1 cellular context compared by ENCODE assay signal in genomic region chr11:65927904-65928397, GRCh38.
TF ChIP-seq lines count a peak whose summit lies in the region.

No MANE protein-coding gene starts in this region.

TF ChIP-seq in GM12878, 131 proteins besides CTCF, POLR2A, EP300 and RAD21 (continued from another document):
- TF ChIP-seq ZNF687 (IDR thresholded peaks at IDR 0.05) (no peak; the same call in 1 of the 2 replicates), PML (IDR thresholded peaks at IDR 0.05; ENCODE audit: low read length) (peak; percentile 66; the same call in 1 of the 2 replicates), YY1 (IDR thresholded peaks at IDR 0.05; ENCODE audit: low read depth, low read length) (0 out of 2 replicates have a peak, but pooled peaks have one; percentile 16), SRF (IDR thresholded peaks at IDR 0.05; ENCODE audit: low read depth in 2 of 2, low read length in 2 of 2) (no peak), NRF1 (conservative IDR thresholded peaks at IDR 0.05; ENCODE audit: low read depth, low read length) (no peak), NFIC (IDR thresholded peaks at IDR 0.05; ENCODE audit: low read depth, low read length) (no peak), NFYA (IDR thresholded peaks at IDR 0.05; ENCODE audit: borderline replicate concordance, low read depth, low read length) (no peak), POU2F2 (IDR thresholded peaks at IDR 0.05; ENCODE audit: borderline replicate concordance, low read depth, low read length) (no peak), ATF3 (IDR thresholded peaks at IDR 0.05; ENCODE audit: borderline replicate concordance, extremely low read depth, low read depth, low read length) (no peak), WRNIP1 (IDR thresholded peaks at IDR 0.05; ENCODE audit: borderline replicate concordance, low read depth, low read length) (no peak), PAX5 (IDR thresholded peaks at IDR 0.05; ENCODE audit: borderline replicate concordance, low read depth, low read length) (peak; percentile 58; the same call in 1 of the 2 replicates), KAT2A (conservative IDR thresholded peaks at IDR 0.05; ENCODE audit: control insufficient read depth, low read depth, low read length) (no peak), SMC3 (IDR thresholded peaks at IDR 0.05; ENCODE audit: borderline replicate concordance, low read length) (peak; percentile 21; the same call in 1 of the 2 replicates), HDGF (IDR thresholded peaks at IDR 0.05) (peak; percentile 78), TBL1XR1 (IDR thresholded peaks at IDR 0.05; ENCODE audit: low read depth, low read length) (no peak), CBX3 (IDR thresholded peaks at IDR 0.05; ENCODE audit: borderline replicate concordance, low read depth) (no peak), USF2 (IDR thresholded peaks at IDR 0.05; ENCODE audit: borderline replicate concordance, low read depth, low read length) (no peak), MEF2A (IDR thresholded peaks at IDR 0.05; ENCODE audit: insufficient read depth, low read depth, low read length) (no peak), MAX (IDR thresholded peaks at IDR 0.05; ENCODE audit: low read depth, low read length) (no peak), PBX3 (IDR thresholded peaks at IDR 0.05; ENCODE audit: insufficient replicate concordance, low read depth, low read length) (no peak), ZSCAN29 (IDR thresholded peaks at IDR 0.05) (no peak), HDAC2 (IDR thresholded peaks at IDR 0.05) (no peak), NFXL1 (IDR thresholded peaks at IDR 0.05; ENCODE audit: borderline replicate concordance) (no peak), KDM1A (IDR thresholded peaks at IDR 0.05; ENCODE audit: borderline replicate concordance) (no peak), CBX5 (IDR thresholded peaks at IDR 0.05; ENCODE audit: low read depth) (no peak)
